Comparison of ENCODE assay signal across 2 cellular contexts in genomic region chr15:65863106-65863505, GRCh38.
TF ChIP-seq lines count a peak whose summit lies in the region.

No MANE protein-coding gene starts in this region.

TF ChIP-seq in IMR-90, 13 proteins besides CTCF, POLR2A, EP300 and RAD21:
- TF ChIP-seq RCOR1 (IDR thresholded peaks at IDR 0.05; ENCODE audit: insufficient replicate concordance, low read length) = no peak
- TF ChIP-seq USF2 (IDR thresholded peaks at IDR 0.05; ENCODE audit: low read depth, low read length) = no peak
- TF ChIP-seq CHD1 (IDR thresholded peaks at IDR 0.05; ENCODE audit: low read depth, low read length) = no peak
- TF ChIP-seq MAFK (IDR thresholded peaks at IDR 0.05; ENCODE audit: low read depth, low read length) = no peak
- TF ChIP-seq ELK1 (IDR thresholded peaks at IDR 0.05; ENCODE audit: borderline replicate concordance, low read depth, low read length) = no peak
- no peak for TF ChIP-seq SMC3 (IDR thresholded peaks at IDR 0.05; ENCODE audit: low read depth, low read length)
- no peak for TF ChIP-seq NFE2L2 (IDR thresholded peaks at IDR 0.05; ENCODE audit: low read depth, low read length)
- no peak for TF ChIP-seq MXI1 (IDR thresholded peaks at IDR 0.05; ENCODE audit: borderline replicate concordance, low read depth, low read length)
- TF ChIP-seq MAZ (IDR thresholded peaks at IDR 0.05; ENCODE audit: borderline replicate concordance, low read depth, low read length) = no peak
- no peak for TF ChIP-seq FOS (IDR thresholded peaks at IDR 0.05; ENCODE audit: low read depth, low read length)
- no peak for TF ChIP-seq BHLHE40 (IDR thresholded peaks at IDR 0.05; ENCODE audit: low read depth, low read length)
- no peak for TF ChIP-seq RFX5 (IDR thresholded peaks at IDR 0.05; ENCODE audit: low read depth, low read length)
- no peak for TF ChIP-seq CEBPB (IDR thresholded peaks at IDR 0.05; ENCODE audit: low read depth, low read length)
TF ChIP-seq in IMR-90: peak in this region for 0.

TF ChIP-seq in WTC11, 78 proteins besides CTCF, POLR2A, EP300 and RAD21:
- no peak for TF ChIP-seq ELF4 (CRISPR knock-in tag; IDR thresholded peaks at IDR 0.05; ENCODE audit: low read depth)
- no peak for TF ChIP-seq PRDM15 (CRISPR knock-in tag; IDR thresholded peaks at IDR 0.05)
- no peak for TF ChIP-seq MLX (CRISPR knock-in tag; IDR thresholded peaks at IDR 0.05)
- no peak for TF ChIP-seq JUN (CRISPR knock-in tag; IDR thresholded peaks at IDR 0.05)
- TF ChIP-seq ZNF317 (CRISPR knock-in tag; IDR thresholded peaks at IDR 0.05; ENCODE audit: borderline replicate concordance, low read depth) = no peak
- no peak for TF ChIP-seq SOX15 (CRISPR knock-in tag; IDR thresholded peaks at IDR 0.05)
- no peak for TF ChIP-seq SP1 (CRISPR knock-in tag; conservative IDR thresholded peaks at IDR 0.05)
- no peak for TF ChIP-seq KAT7 (CRISPR knock-in tag; IDR thresholded peaks at IDR 0.05; ENCODE audit: borderline replicate concordance)
- no peak for TF ChIP-seq TEAD4 (CRISPR knock-in tag; IDR thresholded peaks at IDR 0.05)
- no peak for TF ChIP-seq AFF4 (CRISPR knock-in tag; IDR thresholded peaks at IDR 0.05; ENCODE audit: borderline replicate concordance)
- no peak for TF ChIP-seq CREB1 (CRISPR knock-in tag; IDR thresholded peaks at IDR 0.05)
- no peak for TF ChIP-seq FOXJ3 (CRISPR knock-in tag; IDR thresholded peaks at IDR 0.05; ENCODE audit: borderline replicate concordance)
- TF ChIP-seq ZNF263 (CRISPR knock-in tag; IDR thresholded peaks at IDR 0.05; ENCODE audit: low read depth) = no peak
- TF ChIP-seq ATF1 (CRISPR knock-in tag; IDR thresholded peaks at IDR 0.05) = no peak
- TF ChIP-seq E2F1 (CRISPR knock-in tag; IDR thresholded peaks at IDR 0.05) = no peak
- no peak for TF ChIP-seq RELA (CRISPR knock-in tag; IDR thresholded peaks at IDR 0.05; ENCODE audit: borderline replicate concordance)
- TF ChIP-seq FOXK1 (CRISPR knock-in tag; IDR thresholded peaks at IDR 0.05) = no peak
